ENCODE assay signal across 8 cellular contexts in the genomic region with DNA sequence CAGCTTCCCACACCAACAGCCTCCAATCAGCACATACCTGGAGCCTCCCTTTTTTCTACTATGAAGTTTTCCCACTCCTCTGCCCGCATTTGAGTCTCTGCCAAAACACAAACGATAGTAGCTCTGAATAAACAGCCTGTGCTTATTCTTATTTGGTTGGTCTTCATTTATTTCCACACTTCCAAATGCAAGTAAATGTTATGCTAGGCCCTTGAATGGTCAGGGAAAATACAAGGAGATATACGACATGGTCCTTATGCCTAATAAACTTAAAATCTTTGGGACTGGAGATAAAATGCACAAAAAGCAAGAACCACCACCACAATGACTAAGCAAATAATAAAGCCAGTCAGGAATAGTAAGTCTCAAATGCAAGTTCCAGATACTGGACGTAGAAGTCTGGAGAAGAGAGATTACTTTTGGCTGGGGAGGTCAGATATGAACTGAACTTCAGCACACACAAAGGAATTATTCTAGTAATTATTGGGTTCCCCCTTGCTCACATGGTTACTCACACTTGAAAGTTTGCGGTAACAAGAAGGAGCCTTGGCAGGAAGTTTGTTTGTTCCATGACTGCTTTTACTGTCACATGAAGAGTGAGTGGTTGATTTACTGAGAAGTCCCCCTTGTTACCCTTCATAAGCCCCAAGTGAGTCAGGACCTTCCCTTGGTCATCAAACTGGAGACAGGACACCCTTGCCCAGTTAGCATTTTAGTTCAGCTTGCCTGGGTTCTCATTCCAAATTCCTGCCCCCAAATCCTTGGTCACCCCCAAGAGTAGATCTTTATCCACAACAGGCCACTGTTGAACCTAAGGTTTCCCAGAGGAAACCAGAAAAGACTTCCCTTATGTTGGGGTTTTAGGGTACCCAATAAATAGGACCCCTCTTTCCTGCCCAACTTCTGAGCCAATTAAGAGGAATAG.
DNase-seq lines count a peak whose midpoint lies in the region; ATAC-seq and TF ChIP-seq lines count a peak whose summit lies in the region.

No MANE protein-coding gene starts in this region.

- peaks cover 31 to 47% of the 10 kb centered on the region in 2 donors for H3K36me3 Mint-ChIP-seq in activated naive CD4-positive, alpha-beta T cell treated with anti-CD3 and anti-CD28 coated beads, Interleukin-2, amount 50 U/mL, for 72 hours

- DNase-seq in GM06990 (ENCODE audit: extremely low read depth, insufficient read length) (peak; percentile 49), LHCN-M2 (ENCODE audit: low read depth) (peak; percentile 89), non-pigmented ciliary epithelial cell (ENCODE audit: low read depth) (peak; percentile 60), hypothalamus (lab: John Stamatoyannopoulos, UW) (no peak), NK-92 (lab: John Stamatoyannopoulos, UW; ENCODE audit: unreplicated experiment) (no peak)
- peak in 1 of 2 donors; percentile 56 for DNase-seq in activated naive CD4-positive, alpha-beta T cell treated with anti-CD3 and anti-CD28 coated beads, Interleukin-2, amount 50 U/mL, for 72 hours (ENCODE audit: low spot score in 2 of 2)

- H3K27ac Mint-ChIP-seq in activated naive CD4-positive, alpha-beta T cell treated with anti-CD3 and anti-CD28 coated beads, Interleukin-2, amount 50 U/mL, for 72 hours, result peak overlapping the region; percentile 98 to 99

- ATAC-seq in GM21619 (IDR thresholded peaks at IDR 0.05; ENCODE audit: unreplicated experiment), result peak; percentile 87
- peak; percentile 53 to 59 for ATAC-seq in activated naive CD4-positive, alpha-beta T cell treated with anti-CD3 and anti-CD28 coated beads, Interleukin-2, amount 50 U/mL, for 72 hours
- ATAC-seq in SK-N-SH treated with all-trans-retinoic acid at 6 μM for 48 hours, result no peak

- no peaks in the 10 kb centered on the region for H3K36me3 ChIP-seq in GM06990 (ENCODE audit: control insufficient read depth, insufficient read depth, low read length)

- H3K27me3 ChIP-seq in GM06990 (replicated peaks; ENCODE audit: control insufficient read depth, insufficient read depth, low read length), result no peaks in the 10 kb centered on the region

- H3K4me3 ChIP-seq in GM06990 (replicated peaks; ENCODE audit: low read depth, low read length), result no peak overlapping the region

- no peak for TF ChIP-seq CTCF in GM06990 (IDR thresholded peaks at IDR 0.05; ENCODE audit: insufficient read depth, low read length, poor library complexity, severe bottlenecking)

- H3K9me3 Mint-ChIP-seq in activated naive CD4-positive, alpha-beta T cell treated with anti-CD3 and anti-CD28 coated beads, Interleukin-2, amount 50 U/mL, for 72 hours, result peaks cover 12 to 16% of the 10 kb centered on the region in 2 donors

TF ChIP-seq in SK-N-SH treated with all-trans-retinoic acid at 6 μM for 48 hours, 23 proteins besides CTCF, POLR2A, EP300 and RAD21:
- TF ChIP-seq, protein P1, sequence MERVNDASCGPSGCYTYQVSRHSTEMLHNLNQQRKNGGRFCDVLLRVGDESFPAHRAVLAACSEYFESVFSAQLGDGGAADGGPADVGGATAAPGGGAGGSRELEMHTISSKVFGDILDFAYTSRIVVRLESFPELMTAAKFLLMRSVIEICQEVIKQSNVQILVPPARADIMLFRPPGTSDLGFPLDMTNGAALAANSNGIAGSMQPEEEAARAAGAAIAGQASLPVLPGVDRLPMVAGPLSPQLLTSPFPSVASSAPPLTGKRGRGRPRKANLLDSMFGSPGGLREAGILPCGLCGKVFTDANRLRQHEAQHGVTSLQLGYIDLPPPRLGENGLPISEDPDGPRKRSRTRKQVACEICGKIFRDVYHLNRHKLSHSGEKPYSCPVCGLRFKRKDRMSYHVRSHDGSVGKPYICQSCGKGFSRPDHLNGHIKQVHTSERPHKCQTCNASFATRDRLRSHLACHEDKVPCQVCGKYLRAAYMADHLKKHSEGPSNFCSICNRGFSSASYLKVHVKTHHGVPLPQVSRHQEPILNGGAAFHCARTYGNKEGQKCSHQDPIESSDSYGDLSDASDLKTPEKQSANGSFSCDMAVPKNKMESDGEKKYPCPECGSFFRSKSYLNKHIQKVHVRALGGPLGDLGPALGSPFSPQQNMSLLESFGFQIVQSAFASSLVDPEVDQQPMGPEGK (CRISPR knock-in tag; IDR thresholded peaks at IDR 0.05; ENCODE audit: borderline replicate concordance), result no peak

Comparison
In these comparisons a context has a peak if more than half of its experiments do, and no peak if none do; other contexts are left out.
1. DNase-seq: peak in GM06990 (single experiment), LHCN-M2 (single experiment) and non-pigmented ciliary epithelial cell (single experiment); none in hypothalamus (0 of 51) and NK-92 (single experiment).